Comparison of ENCODE assay signal across 15 cellular contexts in genomic region chr12:14207946-14208612, GRCh38.
DNase-seq lines count a peak whose midpoint lies in the region; ATAC-seq, FAIRE-seq and TF ChIP-seq lines count a peak whose summit lies in the region.
"Had no signal": no experiment of that assay in that cellular context is flagged by ENCODE, and none has a peak within 500 bp of the region (broad histone marks: within the 10 kb centered on the region; RNA-seq: fewer than 3 reads in every experiment).

No MANE protein-coding gene starts in this region.

- no peaks in the 10 kb centered on the region for H4K20me1 ChIP-seq in HepG2 (ENCODE audit: insufficient read depth, low read length)

- H3K79me2 ChIP-seq in HepG2 (ENCODE audit: insufficient read depth, low read length): no peaks in the 10 kb centered on the region

- in situ Hi-C loops in HepG2 (cut with HindIII; ENCODE audit: extremely low pct_ligation_motif_present, low pct_unique_long_range_greater_than_20kb): no loop called here

- H3K27me3 ChIP-seq in HepG2 (ENCODE audit: control insufficient read depth in 1 of 2, insufficient read depth in 2 of 2, low read length in 2 of 2) (no peaks in the 10 kb centered on the region), upper lobe of left lung (no peaks in the 10 kb centered on the region)

- H3K36me3 ChIP-seq in HepG2 (replicated peaks in 1 of 2; ENCODE audit: control insufficient read depth in 1 of 2, insufficient read depth in 2 of 2, low read length in 2 of 2) (no peaks in the 10 kb centered on the region), upper lobe of left lung (no peaks in the 10 kb centered on the region)

- peaks cover 0 to 2% (median 0%) of the 10 kb centered on the region in 3 donors for H3K27me3 Mint-ChIP-seq in immature natural killer cell (ENCODE audit: low read depth in 3 of 3)

- BruUV-seq in HepG2 (replicated peaks; lab: Mats Ljungman, UMichigan): no TSS peak

- H3K4me3 ChIP-seq in HepG2 (replicated peaks in 1 of 3; ENCODE audit: insufficient read depth in 1 of 3, low read depth in 2 of 3, low read length in 3 of 3): no peak overlapping the region
- H3K4me3 ChIP-seq in upper lobe of left lung: no peak overlapping the region

- H3K4me1 Mint-ChIP-seq in immature natural killer cell: no peaks in the 10 kb centered on the region

- no peak for TF ChIP-seq RAD21 in HepG2 (CRISPR knock-in tag; IDR thresholded peaks at IDR 0.05)

- TF ChIP-seq EP300 in HepG2 (IDR thresholded peaks at IDR 0.05; ENCODE audit: low read depth in 2 of 2, low read length in 2 of 2) (no peak), HepG2 (CRISPR knock-in tag; IDR thresholded peaks at IDR 0.05; ENCODE audit: borderline replicate concordance) (no peak), upper lobe of left lung (IDR thresholded peaks at IDR 0.05) (no peak)

- no peaks in the 10 kb centered on the region for H3K9me3 Mint-ChIP-seq in immature natural killer cell
- H3K9me3 Mint-ChIP-seq: CD8-positive, alpha-beta T cell had no signal

- TF ChIP-seq CTCF in HepG2 (CRISPR knock-in tag; IDR thresholded peaks at IDR 0.05): no peak
- no peak for TF ChIP-seq CTCF in upper lobe of left lung (IDR thresholded peaks at IDR 0.05)

- H2AFZ ChIP-seq in HepG2 (ENCODE audit: low read length): no peak overlapping the region

- no peak overlapping the region for H3K9ac ChIP-seq in HepG2 (ENCODE audit: insufficient read depth, low read depth, low read length)

- H3K9me3 ChIP-seq in HepG2 (ENCODE audit: low read length) (no peaks in the 10 kb centered on the region), upper lobe of left lung (no peaks in the 10 kb centered on the region)

- WGBS in HepG2 (ENCODE audit: low lambda C conversion rate): 6% methylated on average over 3 of the region's 3 CpGs
- 55 to 59% methylated on average over 3 of the region's 3 CpGs for WGBS in upper lobe of left lung, 2 donors

- H3K27ac ChIP-seq in HepG2 (ENCODE audit: extremely low read length, insufficient read depth, low read length) (no peak overlapping the region), upper lobe of left lung (no peak overlapping the region)

- intact Hi-C loops in HepG2 (cut with micrococcal nuclease; ENCODE audit: unreplicated experiment): no loop called here

- no peak overlapping the region for H3K27ac Mint-ChIP-seq in immature natural killer cell
- H3K27ac Mint-ChIP-seq: CD8-positive, alpha-beta T cell had no signal

- DNase-seq in NCI-H2196 (lab: John Stamatoyannopoulos, UW; ENCODE audit: unreplicated experiment) (peak; percentile 6), NCI-H2196 treated with DMSO at 0.1 percent for 48 hours (lab: John Stamatoyannopoulos, UW; ENCODE audit: unreplicated experiment) (no peak), SK-N-DZ (ENCODE audit: low spot score) (peak; percentile 61), HepG2 (ENCODE audit: low spot score) (peak; percentile 25), upper lobe of left lung (peak in 1 of 2 donors; percentile 38), OCI-M2 (lab: John Stamatoyannopoulos, UW; ENCODE audit: unreplicated experiment) (no peak), immature natural killer cell (no peak), cerebellar cortex (ENCODE audit: low spot score) (no peak)
- DNase-seq: activated CD4-positive, alpha-beta T cell treated with anti-CD3 and anti-CD28 coated beads, Interleukin-2, amount 50 U/mL, for 4 hours; CD8-positive, alpha-beta T cell; KBM-7; T-helper 2 cell had no signal

- CTCF ChIA-PET in HepG2 (lab: Yijun Ruan, JAX; ENCODE audit: low intra/inter-chr PET ratio, low total read pairs): no interaction called here

- H3K4me1 ChIP-seq in HepG2 (ENCODE audit: insufficient read depth, low read length): 0 out of 2 replicates have a peak, but pooled peaks cover 11% of the 10 kb centered on the region
- H3K4me1 ChIP-seq in upper lobe of left lung: peaks cover 0 to 8% (median 1%) of the 10 kb centered on the region in 4 donors

- no peaks in the 10 kb centered on the region for H3K36me3 Mint-ChIP-seq in immature natural killer cell
- H3K36me3 Mint-ChIP-seq: CD8-positive, alpha-beta T cell had no signal

- TF ChIP-seq POLR2A in HepG2 (IDR thresholded peaks at IDR 0.05; ENCODE audit: insufficient read depth in 1 of 2, low read depth in 2 of 2, low read length in 2 of 2) (no peak), upper lobe of left lung (IDR thresholded peaks at IDR 0.05) (no peak)

- no peak overlapping the region for H3K4me3 Mint-ChIP-seq in immature natural killer cell
- H3K4me3 Mint-ChIP-seq: CD8-positive, alpha-beta T cell; neural crest cell had no signal

- POLR2A ChIA-PET in HepG2 (lab: Yijun Ruan, JAX): no interaction called here

- ATAC-seq in HepG2 (no peak), upper lobe of left lung (ENCODE audit: low FRiP score in 2 of 2) (peak; percentile 49 to 61)
- ATAC-seq: CD8-positive, alpha-beta T cell; left lobe of liver had no signal

- FAIRE-seq in HepG2 (lab: Jason Lieb, UNC): no peak
- FAIRE-seq: astrocyte had no signal

- H3K4me2 ChIP-seq in HepG2 (ENCODE audit: low read depth, low read length): no peak overlapping the region

TF ChIP-seq in HepG2, 621 proteins besides CTCF, POLR2A, EP300 and RAD21:
- TF ChIP-seq ZNF430 (CRISPR knock-in tag; IDR thresholded peaks at IDR 0.05): no peak
- TF ChIP-seq CREBL2 (CRISPR knock-in tag; IDR thresholded peaks at IDR 0.05; ENCODE audit: borderline replicate concordance): no peak
- peak; percentile 28; the same call in 1 of the 2 replicates for TF ChIP-seq NCOA2 (CRISPR knock-in tag; IDR thresholded peaks at IDR 0.05)
- no peak for TF ChIP-seq MEF2D (CRISPR knock-in tag; IDR thresholded peaks at IDR 0.05)
- no peak for TF ChIP-seq SATB2 (CRISPR knock-in tag; IDR thresholded peaks at IDR 0.05)

Comparison
In these comparisons a context has a peak if more than half of its experiments do, and no peak if none do; other contexts are left out.
1. DNase-seq: peak in NCI-H2196 (single experiment), SK-N-DZ (single experiment) and HepG2 (single experiment); none in NCI-H2196 treated with DMSO at 0.1 percent for 48 hours (single experiment), OCI-M2 (single experiment), immature natural killer cell (0 of 3) and cerebellar cortex (single experiment).